8 cellular contexts compared by ENCODE assay signal in the genomic region with DNA sequence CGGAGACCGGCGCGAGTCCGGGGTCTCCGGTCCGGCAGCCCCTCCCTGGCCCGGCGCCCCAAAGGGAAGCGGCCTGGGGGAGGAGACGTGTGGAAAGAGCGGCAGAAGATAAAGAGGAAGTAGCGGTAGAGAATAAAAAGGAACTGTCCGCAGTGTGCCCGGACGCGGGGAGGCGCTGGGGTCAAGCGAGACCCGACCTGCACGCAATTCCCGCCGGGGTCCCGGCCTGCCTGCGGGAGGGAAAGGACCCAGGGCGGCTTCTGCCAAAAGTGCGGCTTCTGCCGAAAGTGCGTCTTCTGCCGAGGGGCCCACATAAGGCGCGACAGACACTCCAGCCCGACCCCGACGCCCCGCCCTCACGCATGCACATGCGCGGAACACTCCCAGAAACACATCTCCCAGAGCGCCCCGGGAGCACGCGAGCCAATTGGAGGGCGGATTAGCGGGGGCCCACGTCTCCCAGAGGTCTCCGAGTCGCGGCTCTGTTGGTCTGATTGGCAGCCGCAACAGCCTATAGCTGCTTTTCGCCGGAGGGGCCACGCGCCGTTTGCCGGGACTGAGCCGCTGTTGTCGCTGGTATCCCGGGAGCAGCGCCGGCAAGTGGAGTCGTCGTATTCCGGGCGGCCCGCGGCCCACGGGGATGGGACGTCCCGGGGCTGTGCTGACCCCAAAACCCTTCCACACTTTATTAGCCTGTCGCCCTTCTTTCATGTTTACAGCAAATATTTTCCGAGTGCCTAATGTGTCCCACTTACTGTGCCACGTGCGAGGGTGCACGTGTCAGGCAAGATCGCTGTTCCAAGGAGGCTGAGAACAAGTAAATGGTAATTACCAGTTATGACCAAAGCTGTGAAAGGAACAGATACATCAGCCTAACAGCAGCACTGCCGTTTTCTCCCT. TPM values are rescaled to one million over a fixed set of nuclear protein-coding genes. Genes with fewer than 3 reads are reported as not detected.
DNase-seq lines count a peak whose midpoint lies in the region; ATAC-seq and TF ChIP-seq lines count a peak whose summit lies in the region.

No MANE protein-coding gene starts in this region.

- TF ChIP-seq CTCF in AG04450 (IDR thresholded peaks at IDR 0.05; ENCODE audit: low read depth, low read length) = peak; percentile 39
- TF ChIP-seq CTCF in WI38 (IDR thresholded peaks at IDR 0.05; ENCODE audit: low read depth, low read length) = no peak
- TF ChIP-seq CTCF in cardiac fibroblast (IDR thresholded peaks at IDR 0.05; ENCODE audit: low read depth, low read length) = peak; percentile 28

- no peaks in the 10 kb centered on the region for H3K27me3 ChIP-seq in AG04450 (ENCODE audit: control insufficient read depth, insufficient read depth, low read length)

- CTCF ChIA-PET in AG04450 (lab: Charles Lee) = interaction anchor here (0.6 kb wide), 2 partner anchors 8 to 38 kb away, joined by 3 read pairs; no protein-coding TSS in a partner anchor

- H3K4me3 ChIP-seq in AG04450 (ENCODE audit: low read depth, low read length) = peak overlapping the region; percentile 84
- peak overlapping the region; percentile 80 for H3K4me3 ChIP-seq in WI38 (ENCODE audit: low read depth, low read length)
- peak overlapping the region; percentile 79 to 82 for H3K4me3 ChIP-seq in cardiac fibroblast (replicated peaks in 1 of 2; ENCODE audit: low read depth in 2 of 2, low read length in 2 of 2)

- H3K27ac ChIP-seq in AG04450 (ENCODE audit: low read depth, low read length) = peak overlapping the region; percentile 91

- peaks cover 5% of the 10 kb centered on the region; the same call in 1 of the 2 replicates for H3K9me3 ChIP-seq in AG04450 (ENCODE audit: control insufficient read depth, insufficient read depth, low read length)

- ATAC-seq in GM18870 (IDR thresholded peaks at IDR 0.05; ENCODE audit: unreplicated experiment) (peak; percentile 71), HG03139 (IDR thresholded peaks at IDR 0.05; ENCODE audit: unreplicated experiment) (peak; percentile 74)

- POLR2A ChIA-PET in AG04450 (lab: Yijun Ruan, JAX) = interaction anchor here (1.4 kb wide), 1 partner anchor 18 kb away, joined by 22 read pairs; a partner anchor contains a TSS

- peak; percentile 94 for DNase-seq in AG04450 (ENCODE audit: low read depth, low spot score)
- peak; percentile 97 for DNase-seq in NCI-H2196 treated with DMSO at 0.1 percent for 48 hours (lab: John Stamatoyannopoulos, UW; ENCODE audit: unreplicated experiment)
- peak; percentile 99 for DNase-seq in cardiac fibroblast (ENCODE audit: low read depth in 2 of 2)
- DNase-seq in inferior parietal cortex (ENCODE audit: extremely low spot score) = peak; percentile 98
- peak; percentile 97 to 99 for DNase-seq in stimulated activated CD4-positive, alpha-beta T cell treated with anti-CD3 and anti-CD28 coated beads, Interleukin-12 subunit alpha, Interleukin-12 subunit beta, amount 100 ng/mL, for 24 hours (ENCODE audit: low read depth in 2 of 2)

RNA-seq across cellular contexts. Expression of a gene that starts 8.0 kb away (rescaled TPM):
- not detected in 2 replicates for polyA plus RNA-seq in AG04450 (2011; rRNA removed)
- not detected in 2 replicates for polyA minus RNA-seq in AG04450 (2011; rRNA and poly(A)+ RNA removed)

RNA-seq across cellular contexts. Expression of a gene that starts 18.9 kb away (rescaled TPM):
- polyA plus RNA-seq in AG04450 (2011; rRNA removed) = 13.2 and 22.5 TPM in 2 replicates
- polyA minus RNA-seq in AG04450 (2011; rRNA and poly(A)+ RNA removed) = 16.3 and 18.3 TPM in 2 replicates

RNA-seq across cellular contexts. Expression of a gene that starts 29.4 kb away (rescaled TPM):
- 4.7 and 6.1 TPM in 2 replicates for polyA plus RNA-seq in AG04450 (2011; rRNA removed)
- polyA minus RNA-seq in AG04450 (2011; rRNA and poly(A)+ RNA removed) = 5.5 and 8.4 TPM in 2 replicates

RNA-seq across cellular contexts. Expression of a gene that starts 40.8 kb away (rescaled TPM):
- 4.4 and 5.3 TPM in 2 replicates for polyA plus RNA-seq in AG04450 (2011; rRNA removed)
- 3.6 and 3.8 TPM in 2 replicates for polyA minus RNA-seq in AG04450 (2011; rRNA and poly(A)+ RNA removed)

RNA-seq across cellular contexts. Expression of a gene that starts 40.9 kb away (rescaled TPM):
- 15.9 and 20.3 TPM in 2 replicates for polyA plus RNA-seq in AG04450 (2011; rRNA removed)
- 10.9 and 13.9 TPM in 2 replicates for polyA minus RNA-seq in AG04450 (2011; rRNA and poly(A)+ RNA removed)

Comparison
In these comparisons a context has a peak if more than half of its experiments do, and no peak if none do; other contexts are left out.
1. Peak in every context shown above with its lines: DNase-seq, ATAC-seq, H3K4me3 ChIP-seq and H3K27ac ChIP-seq.